Comparison of ENCODE assay signal across 9 cellular contexts in genomic region chr10:72087392-72087968, GRCh38. TPM values are rescaled to one million over a fixed set of nuclear protein-coding genes. Genes with fewer than 3 reads are reported as not detected.
DNase-seq lines count a peak whose midpoint lies in the region; ATAC-seq, FAIRE-seq and TF ChIP-seq lines count a peak whose summit lies in the region.
"Had no signal": no experiment of that assay in that cellular context is flagged by ENCODE, and none has a peak within 500 bp of the region (broad histone marks: within the 10 kb centered on the region; RNA-seq: fewer than 3 reads in every experiment).

No MANE protein-coding gene starts in this region.

- no peak for TF ChIP-seq CTCF in gastrocnemius medialis (IDR thresholded peaks at IDR 0.05 in 4 of 5, conservative IDR thresholded peaks at IDR 0.05 in 1 of 5)

- H3K9me3 ChIP-seq in gastrocnemius medialis, result no peaks in the 10 kb centered on the region

- peaks cover 14 to 18% of the 10 kb centered on the region in 2 donors for H3K4me1 ChIP-seq in gastrocnemius medialis

- no peaks in the 10 kb centered on the region for H3K36me3 ChIP-seq in gastrocnemius medialis

- no peak for TF ChIP-seq POLR2A in GM12892 (IDR thresholded peaks at IDR 0.05; ENCODE audit: low read depth, low read length)
- TF ChIP-seq POLR2A in gastrocnemius medialis (IDR thresholded peaks at IDR 0.05), result no peak

- no peaks in the 10 kb centered on the region for H3K27me3 Mint-ChIP-seq in activated T-cell treated with anti-CD3 and anti-CD28 coated beads, Interleukin-2, amount 50 U/mL, for 4 hours (ENCODE audit: low read depth)

- intact Hi-C loops in cardiac septum (cut with DNase I) (no loop called here), gastrocnemius medialis (cut with DNase I; ENCODE audit: low total_unique reads) (no loop called here)

- FAIRE-seq in GM12892 (lab: Jason Lieb, UNC), result no peak
- FAIRE-seq: bronchial epithelial cell had no signal

- peak; percentile 39 to 44 for ATAC-seq in activated T-cell treated with anti-CD3 and anti-CD28 coated beads, Interleukin-2, amount 50 U/mL, for 4 hours
- no peak for ATAC-seq in gastrocnemius medialis
- no peak for ATAC-seq in HG02588 (IDR thresholded peaks at IDR 0.05; ENCODE audit: unreplicated experiment)

- H3K4me1 Mint-ChIP-seq in activated T-cell treated with anti-CD3 and anti-CD28 coated beads, Interleukin-2, amount 50 U/mL, for 4 hours (ENCODE audit: low read depth), result peaks cover 63% of the 10 kb centered on the region

- peaks cover 31 to 44% (median 39%) of the 10 kb centered on the region in 3 donors for H3K27me3 ChIP-seq in gastrocnemius medialis

- no peaks in the 10 kb centered on the region for H3K9me3 Mint-ChIP-seq in activated T-cell treated with anti-CD3 and anti-CD28 coated beads, Interleukin-2, amount 50 U/mL, for 4 hours

- in situ Hi-C loops in gastrocnemius medialis (cut with MboI; ENCODE audit: low sequenced_read_pairs in 4 of 4), result no loop called here

- peaks cover 5% of the 10 kb centered on the region for H3K36me3 Mint-ChIP-seq in activated T-cell treated with anti-CD3 and anti-CD28 coated beads, Interleukin-2, amount 50 U/mL, for 4 hours (ENCODE audit: insufficient read depth)

- DNase-seq in GM12892 (ENCODE audit: insufficient read length) (peak; percentile 59), cardiac septum (ENCODE audit: low spot score) (peak; percentile 70), gastrocnemius medialis (no peak), NCI-H2081 (lab: John Stamatoyannopoulos, UW) (no peak), T1000 (lab: John Stamatoyannopoulos, UW) (no peak), DMS153 (lab: John Stamatoyannopoulos, UW) (no peak)
- peak; percentile 40 for DNase-seq in activated T-cell treated with anti-CD3 and anti-CD28 coated beads, Interleukin-2, amount 50 U/mL, for 4 hours

- peak overlapping the region; percentile 80 for H3K4me3 Mint-ChIP-seq in activated T-cell treated with anti-CD3 and anti-CD28 coated beads, Interleukin-2, amount 50 U/mL, for 4 hours

- H3K27ac ChIP-seq in gastrocnemius medialis, result peak overlapping the region; percentile 33 to 68 (median 59)

- peak overlapping the region; percentile 44 to 53 (median 50) for H3K4me3 ChIP-seq in gastrocnemius medialis

RNA-seq across cellular contexts. Expression of gene SPOCK2, which starts 0.9 kb away (rescaled TPM):
- 0.45 TPM for polyA plus RNA-seq in GM12892 (2012; ENCODE audit: missing spikeins)
- 10 to 100 TPM; 74.7 to 85.7 (median 83.2) TPM for total RNA-seq in activated T-cell treated with anti-CD3 and anti-CD28 coated beads, Interleukin-2, amount 50 U/mL, for 4 hours
- total RNA-seq in cardiac septum (7.5 TPM), gastrocnemius medialis (1 to 10 TPM; 3.4 to 6.7 (median 5.3) TPM)

Comparison
In these comparisons a context has a peak if more than half of its experiments do, and no peak if none do; other contexts are left out.
1. DNase-seq: peak in GM12892 (single experiment), activated T-cell treated with anti-CD3 and anti-CD28 coated beads, Interleukin-2, amount 50 U/mL, for 4 hours (single experiment) and cardiac septum (single experiment); none in gastrocnemius medialis (0 of 2), NCI-H2081 (0 of 2), T1000 (single experiment) and DMS153 (single experiment).
2. ATAC-seq: peak in activated T-cell treated with anti-CD3 and anti-CD28 coated beads, Interleukin-2, amount 50 U/mL, for 4 hours (2 of 2); none in gastrocnemius medialis (0 of 2) and HG02588 (single experiment).